ENCODE assay signal across 1 cellular context in the genomic region with DNA sequence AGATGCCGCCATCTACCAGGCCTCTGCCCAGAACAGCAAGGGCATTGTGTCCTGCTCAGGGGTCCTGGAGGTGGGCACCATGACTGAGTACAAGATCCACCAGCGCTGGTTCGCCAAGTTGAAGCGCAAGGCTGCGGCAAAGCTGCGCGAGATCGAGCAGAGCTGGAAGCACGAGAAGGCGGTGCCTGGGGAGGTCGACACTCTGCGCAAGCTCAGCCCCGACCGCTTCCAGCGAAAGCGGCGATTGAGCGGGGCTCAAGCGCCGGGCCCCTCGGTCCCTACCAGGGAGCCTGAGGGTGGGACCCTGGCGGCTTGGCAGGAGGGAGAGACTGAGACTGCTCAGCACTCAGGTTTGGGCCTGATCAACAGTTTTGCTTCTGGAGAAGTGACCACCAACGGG.
TF ChIP-seq lines count a peak whose summit lies in the region.

No MANE protein-coding gene starts in this region.

TF ChIP-seq in liver, 16 proteins besides CTCF, POLR2A, EP300 and RAD21 (continued from another document):
- TF ChIP-seq, protein P1, sequence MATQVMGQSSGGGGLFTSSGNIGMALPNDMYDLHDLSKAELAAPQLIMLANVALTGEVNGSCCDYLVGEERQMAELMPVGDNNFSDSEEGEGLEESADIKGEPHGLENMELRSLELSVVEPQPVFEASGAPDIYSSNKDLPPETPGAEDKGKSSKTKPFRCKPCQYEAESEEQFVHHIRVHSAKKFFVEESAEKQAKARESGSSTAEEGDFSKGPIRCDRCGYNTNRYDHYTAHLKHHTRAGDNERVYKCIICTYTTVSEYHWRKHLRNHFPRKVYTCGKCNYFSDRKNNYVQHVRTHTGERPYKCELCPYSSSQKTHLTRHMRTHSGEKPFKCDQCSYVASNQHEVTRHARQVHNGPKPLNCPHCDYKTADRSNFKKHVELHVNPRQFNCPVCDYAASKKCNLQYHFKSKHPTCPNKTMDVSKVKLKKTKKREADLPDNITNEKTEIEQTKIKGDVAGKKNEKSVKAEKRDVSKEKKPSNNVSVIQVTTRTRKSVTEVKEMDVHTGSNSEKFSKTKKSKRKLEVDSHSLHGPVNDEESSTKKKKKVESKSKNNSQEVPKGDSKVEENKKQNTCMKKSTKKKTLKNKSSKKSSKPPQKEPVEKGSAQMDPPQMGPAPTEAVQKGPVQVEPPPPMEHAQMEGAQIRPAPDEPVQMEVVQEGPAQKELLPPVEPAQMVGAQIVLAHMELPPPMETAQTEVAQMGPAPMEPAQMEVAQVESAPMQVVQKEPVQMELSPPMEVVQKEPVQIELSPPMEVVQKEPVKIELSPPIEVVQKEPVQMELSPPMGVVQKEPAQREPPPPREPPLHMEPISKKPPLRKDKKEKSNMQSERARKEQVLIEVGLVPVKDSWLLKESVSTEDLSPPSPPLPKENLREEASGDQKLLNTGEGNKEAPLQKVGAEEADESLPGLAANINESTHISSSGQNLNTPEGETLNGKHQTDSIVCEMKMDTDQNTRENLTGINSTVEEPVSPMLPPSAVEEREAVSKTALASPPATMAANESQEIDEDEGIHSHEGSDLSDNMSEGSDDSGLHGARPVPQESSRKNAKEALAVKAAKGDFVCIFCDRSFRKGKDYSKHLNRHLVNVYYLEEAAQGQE (IDR thresholded peaks at IDR 0.05), result no peak
- no peak for TF ChIP-seq SP1 (IDR thresholded peaks at IDR 0.05)
- no peak for TF ChIP-seq JUND (IDR thresholded peaks at IDR 0.05)
- no peak for TF ChIP-seq FOXA2 (IDR thresholded peaks at IDR 0.05)
- TF ChIP-seq HNF4G (IDR thresholded peaks at IDR 0.05), result no peak
- TF ChIP-seq, protein P2, sequence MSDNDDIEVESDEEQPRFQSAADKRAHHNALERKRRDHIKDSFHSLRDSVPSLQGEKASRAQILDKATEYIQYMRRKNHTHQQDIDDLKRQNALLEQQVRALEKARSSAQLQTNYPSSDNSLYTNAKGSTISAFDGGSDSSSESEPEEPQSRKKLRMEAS (IDR thresholded peaks at IDR 0.05), result no peak
- no peak for TF ChIP-seq FOXA1 (IDR thresholded peaks at IDR 0.05)
- TF ChIP-seq, protein P3, sequence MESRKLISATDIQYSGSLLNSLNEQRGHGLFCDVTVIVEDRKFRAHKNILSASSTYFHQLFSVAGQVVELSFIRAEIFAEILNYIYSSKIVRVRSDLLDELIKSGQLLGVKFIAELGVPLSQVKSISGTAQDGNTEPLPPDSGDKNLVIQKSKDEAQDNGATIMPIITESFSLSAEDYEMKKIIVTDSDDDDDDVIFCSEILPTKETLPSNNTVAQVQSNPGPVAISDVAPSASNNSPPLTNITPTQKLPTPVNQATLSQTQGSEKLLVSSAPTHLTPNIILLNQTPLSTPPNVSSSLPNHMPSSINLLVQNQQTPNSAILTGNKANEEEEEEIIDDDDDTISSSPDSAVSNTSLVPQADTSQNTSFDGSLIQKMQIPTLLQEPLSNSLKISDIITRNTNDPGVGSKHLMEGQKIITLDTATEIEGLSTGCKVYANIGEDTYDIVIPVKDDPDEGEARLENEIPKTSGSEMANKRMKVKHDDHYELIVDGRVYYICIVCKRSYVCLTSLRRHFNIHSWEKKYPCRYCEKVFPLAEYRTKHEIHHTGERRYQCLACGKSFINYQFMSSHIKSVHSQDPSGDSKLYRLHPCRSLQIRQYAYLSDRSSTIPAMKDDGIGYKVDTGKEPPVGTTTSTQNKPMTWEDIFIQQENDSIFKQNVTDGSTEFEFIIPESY (IDR thresholded peaks at IDR 0.05), result no peak
- TF ChIP-seq RXRA (IDR thresholded peaks at IDR 0.05), result no peak
